ENCODE assay signal across 11 cellular contexts in genomic region chr6:135537782-135538301, GRCh38. TPM values are rescaled to one million over a fixed set of nuclear protein-coding genes. Genes with fewer than 3 reads are reported as not detected.
DNase-seq lines count a peak whose midpoint lies in the region; FAIRE-seq and TF ChIP-seq lines count a peak whose summit lies in the region.
"Had no signal": no experiment of that assay in that cellular context is flagged by ENCODE, and none has a peak within 500 bp of the region (broad histone marks: within the 10 kb centered on the region; RNA-seq: fewer than 3 reads in every experiment).

No MANE protein-coding gene starts in this region.

- H3K79me2 ChIP-seq in OCI-LY7 (ENCODE audit: insufficient read depth, low read depth, low read length) = no peaks in the 10 kb centered on the region

- CTCF ChIA-PET in OCI-LY7 (lab: Charles Lee; ENCODE audit: unreplicated experiment) = no interaction called here

- no peak for TF ChIP-seq CTCF in OCI-LY7 (conservative IDR thresholded peaks at IDR 0.05; ENCODE audit: low read length)

- H3K27me3 ChIP-seq in HAP-1 (ENCODE audit: low read depth) = no peaks in the 10 kb centered on the region; the same call in 1 of the 2 replicates

- no peak for FAIRE-seq in urothelium cell line (lab: Jason Lieb, UNC)

- H3K4me3 Mint-ChIP-seq in activated naive CD8-positive, alpha-beta T cell treated with anti-CD3 and anti-CD28 coated beads for 36 hours = no peak overlapping the region

- no peaks in the 10 kb centered on the region for H3K36me3 Mint-ChIP-seq in activated naive CD8-positive, alpha-beta T cell treated with anti-CD3 and anti-CD28 coated beads for 36 hours

- no peak overlapping the region for H2AFZ ChIP-seq in OCI-LY7 (ENCODE audit: low read length)

- intact Hi-C loops in OCI-LY7 (cut with micrococcal nuclease; ENCODE audit: unreplicated experiment) = loop anchor here (2.0 to 10.0 kb wide), 3 partner anchors 367 to 777 kb away; no protein-coding TSS in a partner anchor

- H3K36me3 ChIP-seq in HAP-1 (replicated peaks) (no peaks in the 10 kb centered on the region), OCI-LY7 (ENCODE audit: insufficient read depth, low read length) (no peaks in the 10 kb centered on the region)
- H3K36me3 ChIP-seq: left ventricle myocardium inferior had no signal

- H3K9me2 ChIP-seq in OCI-LY7 (ENCODE audit: insufficient read depth, low read length) = no peaks in the 10 kb centered on the region

- POLR2A ChIA-PET in OCI-LY7 (lab: Charles Lee) = interaction anchor here (0.7 to 1.1 kb wide), 2 partner anchors 13 to 21 kb away, joined by 3 to 4 read pairs; no protein-coding TSS in a partner anchor

- H4K20me1 ChIP-seq in OCI-LY7 (ENCODE audit: insufficient read depth, low read length) = no peaks in the 10 kb centered on the region

- no peak overlapping the region for H3K4me2 ChIP-seq in OCI-LY7 (ENCODE audit: low read length)

- DNase-seq in stimulated activated CD4-positive, alpha-beta T cell treated with anti-CD3 and anti-CD28 coated beads, Interleukin-12 subunit alpha, Interleukin-12 subunit beta, amount 100 ng/mL, for 48 hours (ENCODE audit: low read depth in 2 of 3, low spot score in 1 of 3) = peak; percentile 1 to 24 (median 21)
- DNase-seq in stimulated activated CD4-positive, alpha-beta T cell treated with anti-CD3 and anti-CD28 coated beads, Interleukin-12 subunit alpha, Interleukin-12 subunit beta, amount 100 ng/mL, for 4 hours = no peak
- peak; percentile 19 for DNase-seq in activated naive CD8-positive, alpha-beta T cell treated with anti-CD3 and anti-CD28 coated beads for 36 hours
- DNase-seq in kidney tubule cell (ENCODE audit: low spot score) (peak; percentile 79), urothelium cell line (ENCODE audit: low spot score) (peak; percentile 29), HAP-1 (ENCODE audit: low spot score in 2 of 2) (no peak), OCI-LY7 (ENCODE audit: low spot score) (no peak), SK-N-DZ (ENCODE audit: low spot score) (no peak)
- DNase-seq: COR-L47, left ventricle myocardium inferior, NCI-H1694 treated with DMSO at 0.1 percent for 48 hours had no signal

- in situ Hi-C loops in HAP-1 (cut with MboI; ENCODE audit: low sequenced_read_pairs) = loop anchor here (10.0 to 25.0 kb wide), 2 partner anchors 374 to 687 kb away; no protein-coding TSS in a partner anchor

- BruUV-seq in OCI-LY7 (replicated peaks; lab: Mats Ljungman, UMichigan) = no TSS peak

- H3K27ac Mint-ChIP-seq in activated naive CD8-positive, alpha-beta T cell treated with anti-CD3 and anti-CD28 coated beads for 36 hours = peak overlapping the region; percentile 71

- H3K27me3 Mint-ChIP-seq in activated naive CD8-positive, alpha-beta T cell treated with anti-CD3 and anti-CD28 coated beads for 36 hours = peaks cover 1% of the 10 kb centered on the region

- no peaks in the 10 kb centered on the region for H3K9me3 ChIP-seq in HAP-1
- H3K9me3 ChIP-seq in OCI-LY7 (ENCODE audit: low read length) = no peaks in the 10 kb centered on the region
- H3K9me3 ChIP-seq: left ventricle myocardium inferior had no signal

- H3K4me3 ChIP-seq in HAP-1 = no peak overlapping the region
- no peak overlapping the region for H3K4me3 ChIP-seq in OCI-LY7 (ENCODE audit: low read depth, low read length, poor library complexity, severe bottlenecking)
- H3K4me3 ChIP-seq: left ventricle myocardium inferior had no signal

- H3K27ac ChIP-seq in OCI-LY7 (ENCODE audit: low read depth, low read length, poor library complexity, severe bottlenecking) = no peak overlapping the region
- H3K27ac ChIP-seq: left ventricle myocardium inferior had no signal

- H3K4me1 Mint-ChIP-seq in activated naive CD8-positive, alpha-beta T cell treated with anti-CD3 and anti-CD28 coated beads for 36 hours = peaks cover 21% of the 10 kb centered on the region

- no peaks in the 10 kb centered on the region for H3K4me1 ChIP-seq in HAP-1
- H3K4me1 ChIP-seq in OCI-LY7 (ENCODE audit: insufficient read depth, low read length, poor library complexity, severe bottlenecking) = no peaks in the 10 kb centered on the region
- H3K4me1 ChIP-seq: left ventricle myocardium inferior had no signal

- no peaks in the 10 kb centered on the region for H3K9me3 Mint-ChIP-seq in activated naive CD8-positive, alpha-beta T cell treated with anti-CD3 and anti-CD28 coated beads for 36 hours

RNA-seq across cellular contexts. Expression of gene AHI1, which starts 40.3 kb away (rescaled TPM):
- total RNA-seq in activated naive CD8-positive, alpha-beta T cell treated with anti-CD3 and anti-CD28 coated beads for 36 hours = 10 to 100 TPM; 35.6 to 37.1 TPM
- 21.4 and 25.3 TPM in 2 replicates for total RNA-seq in OCI-LY7 (2014; rRNA removed; shearing (Covaris generic))
- 33.9 and 34.8 TPM in 2 replicates for total RNA-seq in OCI-LY7 (2022)
- polyA plus RNA-seq in SK-N-DZ (2014; cell fraction: cytosol; rRNA removed) = 7.4 and 12.5 TPM in 2 replicates
- 32.3 and 36.8 TPM in 2 replicates for polyA plus RNA-seq in SK-N-DZ (2014; cell fraction: nucleus; rRNA removed)

Comparison
In these comparisons a context has a peak if more than half of its experiments do, and no peak if none do; other contexts are left out.
1. DNase-seq: peak in stimulated activated CD4-positive, alpha-beta T cell treated with anti-CD3 and anti-CD28 coated beads, Interleukin-12 subunit alpha, Interleukin-12 subunit beta, amount 100 ng/mL, for 48 hours (3 of 3), activated naive CD8-positive, alpha-beta T cell treated with anti-CD3 and anti-CD28 coated beads for 36 hours (single experiment), kidney tubule cell (single experiment) and urothelium cell line (single experiment); none in stimulated activated CD4-positive, alpha-beta T cell treated with anti-CD3 and anti-CD28 coated beads, Interleukin-12 subunit alpha, Interleukin-12 subunit beta, amount 100 ng/mL, for 4 hours (single experiment), HAP-1 (0 of 2), OCI-LY7 (single experiment) and SK-N-DZ (single experiment).